ENCODE assay signal across 1 cellular context in genomic region chr15:33994005-33994615, GRCh38.
TF ChIP-seq lines count a peak whose summit lies in the region.

No MANE protein-coding gene starts in this region.

TF ChIP-seq in GM23338, 12 proteins besides CTCF, POLR2A, EP300 and RAD21 (continued from another document):
- TF ChIP-seq ZNF462 (CRISPR knock-in tag; IDR thresholded peaks at IDR 0.05) (no peak), ETS1 (IDR thresholded peaks at IDR 0.05) (no peak)
